Comparison of ENCODE assay signal across 8 cellular contexts in genomic region chr15:74614744-74615312, GRCh38. TPM values are rescaled to one million over a fixed set of nuclear protein-coding genes. Genes with fewer than 3 reads are reported as not detected.
DNase-seq lines count a peak whose midpoint lies in the region; ATAC-seq and TF ChIP-seq lines count a peak whose summit lies in the region.

No MANE protein-coding gene starts in this region.

- intact Hi-C loops in naive thymus-derived CD4-positive, alpha-beta T cell (cut with micrococcal nuclease) = loop anchor here (1.0 to 10.0 kb wide), 21 partner anchors 17 to 1030 kb away; partner anchors contain the start of genes ARID3B (in 2 of the 2), SCAMP2 (in 2 of the 2), SIN3A (in 2 of the 2) and STOML1 (in 2 of the 2)

- DNase-seq in AG04450 (ENCODE audit: low read depth, low spot score) = no peak
- DNase-seq in activated T-cell treated with anti-CD3 and anti-CD28 coated beads, Interleukin-2, amount 50 U/mL, for 1 hour = peak; percentile 96
- DNase-seq in naive thymus-derived CD4-positive, alpha-beta T cell = peak; percentile 88 to 95 (median 90)
- DNase-seq in stimulated activated naive B cell treated with anti-CD40 and anti-IgM and Interleukin-4, amounts not matched to agents 10 μg/mL and 1 μg/mL and 100 μg/mL, for 72 hours = peak; percentile 86

- H3K4me1 Mint-ChIP-seq in naive thymus-derived CD4-positive, alpha-beta T cell = peaks cover 27 to 36% (median 36%) of the 10 kb centered on the region in 7 donors
- H3K4me1 Mint-ChIP-seq in stimulated activated naive B cell treated with anti-CD40 and anti-IgM and Interleukin-4, amounts not matched to agents 10 μg/mL and 1 μg/mL and 100 μg/mL, for 72 hours = peaks cover 16 to 37% of the 10 kb centered on the region in 2 donors

- H3K9ac ChIP-seq in OCI-LY1 (ENCODE audit: low read length) = peak overlapping the region; percentile 97

- H3K27me3 Mint-ChIP-seq in naive thymus-derived CD4-positive, alpha-beta T cell = no peaks in the 10 kb centered on the region
- no peaks in the 10 kb centered on the region for H3K27me3 Mint-ChIP-seq in stimulated activated naive B cell treated with anti-CD40 and anti-IgM and Interleukin-4, amounts not matched to agents 10 μg/mL and 1 μg/mL and 100 μg/mL, for 72 hours

- peaks cover 6% of the 10 kb centered on the region; the same call in 1 of the 2 replicates for H3K36me3 ChIP-seq in OCI-LY1 (ENCODE audit: insufficient read depth, low read length)
- H3K36me3 ChIP-seq in naive thymus-derived CD4-positive, alpha-beta T cell (ENCODE audit: control insufficient read depth in 2 of 3, insufficient read depth in 3 of 3, low read length in 3 of 3) = peaks cover 0 to 22% (median 5%) of the 10 kb centered on the region in 3 experiments

- H3F3A ChIP-seq in OCI-LY1 (ENCODE audit: insufficient read depth, low read length) = no peaks in the 10 kb centered on the region

- peaks cover 27% of the 10 kb centered on the region for H3K4me1 ChIP-seq in OCI-LY1 (ENCODE audit: insufficient read depth, low read length, severe bottlenecking)
- peaks cover 21 to 25% of the 10 kb centered on the region in 2 donors for H3K4me1 ChIP-seq in naive thymus-derived CD4-positive, alpha-beta T cell (ENCODE audit: control insufficient read depth in 2 of 2, insufficient read depth in 2 of 2, low read length in 2 of 2)

- peaks cover 0 to 9% (median 0%) of the 10 kb centered on the region in 5 donors for H3K36me3 Mint-ChIP-seq in naive thymus-derived CD4-positive, alpha-beta T cell
- peaks cover 3 to 14% of the 10 kb centered on the region in 2 donors for H3K36me3 Mint-ChIP-seq in stimulated activated naive B cell treated with anti-CD40 and anti-IgM and Interleukin-4, amounts not matched to agents 10 μg/mL and 1 μg/mL and 100 μg/mL, for 72 hours

- POLR2A ChIA-PET in AG04450 (lab: Yijun Ruan, JAX) = interaction anchor here (1.0 to 2.2 kb wide), 4 partner anchors 11 to 74 kb away, joined by 3 to 9 read pairs (median 6); partner anchors contain the start of gene ARID3B
- POLR2A ChIA-PET in naive thymus-derived CD4-positive, alpha-beta T cell (lab: Charles Lee) = interaction anchor here (0.7 to 3.8 kb wide), 21 partner anchors 13 to 1011 kb away, joined by 3 to 41 read pairs (median 5); partner anchors contain the start of genes ARID3B, COX5A, CSK and MAN2C1

- no peak overlapping the region for H2AFZ ChIP-seq in OCI-LY1 (ENCODE audit: low read length)

- peak overlapping the region; percentile 88 to 96 (median 93) for H3K4me3 Mint-ChIP-seq in naive thymus-derived CD4-positive, alpha-beta T cell
- H3K4me3 Mint-ChIP-seq in stimulated activated naive B cell treated with anti-CD40 and anti-IgM and Interleukin-4, amounts not matched to agents 10 μg/mL and 1 μg/mL and 100 μg/mL, for 72 hours = peak overlapping the region; percentile 93 to 97

- peak overlapping the region; percentile 67 for H3K4me2 ChIP-seq in OCI-LY1 (ENCODE audit: low read length)

- TF ChIP-seq CTCF in AG04450 (IDR thresholded peaks at IDR 0.05; ENCODE audit: low read depth, low read length) = no peak
- no peak for TF ChIP-seq CTCF in OCI-LY1 (IDR thresholded peaks at IDR 0.05; ENCODE audit: low read length)

- peak overlapping the region; percentile 96 for H3K4me3 ChIP-seq in AG04450 (ENCODE audit: low read depth, low read length)
- peak overlapping the region; percentile 94 for H3K4me3 ChIP-seq in OCI-LY1 (ENCODE audit: low read depth, low read length, poor library complexity, severe bottlenecking)
- H3K4me3 ChIP-seq in naive thymus-derived CD4-positive, alpha-beta T cell (ENCODE audit: low read length) = peak overlapping the region; percentile 79

- H3K9me3 Mint-ChIP-seq in naive thymus-derived CD4-positive, alpha-beta T cell = no peaks in the 10 kb centered on the region
- H3K9me3 Mint-ChIP-seq in stimulated activated naive B cell treated with anti-CD40 and anti-IgM and Interleukin-4, amounts not matched to agents 10 μg/mL and 1 μg/mL and 100 μg/mL, for 72 hours = no peaks in the 10 kb centered on the region

- peaks cover 31% of the 10 kb centered on the region for H3K79me2 ChIP-seq in OCI-LY1 (ENCODE audit: insufficient read depth, low read length)

- H4K20me1 ChIP-seq in OCI-LY1 (ENCODE audit: insufficient read depth, low read length) = no peaks in the 10 kb centered on the region

- peak overlapping the region; percentile 88 to 98 (median 95) for H3K27ac Mint-ChIP-seq in naive thymus-derived CD4-positive, alpha-beta T cell
- H3K27ac Mint-ChIP-seq in stimulated activated naive B cell treated with anti-CD40 and anti-IgM and Interleukin-4, amounts not matched to agents 10 μg/mL and 1 μg/mL and 100 μg/mL, for 72 hours = peak overlapping the region; percentile 98

- H3K27me3 ChIP-seq in AG04450 (ENCODE audit: control insufficient read depth, insufficient read depth, low read length) (peaks cover 8% of the 10 kb centered on the region), OCI-LY1 (ENCODE audit: insufficient read depth, low read length) (no peaks in the 10 kb centered on the region)
- no peaks in the 10 kb centered on the region for H3K27me3 ChIP-seq in naive thymus-derived CD4-positive, alpha-beta T cell (ENCODE audit: control insufficient read depth in 2 of 2, insufficient read depth in 2 of 2, low read length in 2 of 2)

- H3K27ac ChIP-seq in AG04450 (ENCODE audit: low read depth, low read length) = peak overlapping the region; percentile 89
- H3K27ac ChIP-seq in OCI-LY1 (ENCODE audit: low read depth, low read length, poor library complexity, severe bottlenecking) = peak overlapping the region; percentile 88
- peak overlapping the region; percentile 100 for H3K27ac ChIP-seq in naive thymus-derived CD4-positive, alpha-beta T cell (ENCODE audit: low read depth, low read length)

- CTCF ChIA-PET in AG04450 (lab: Charles Lee) = interaction anchor here (0.7 to 1.9 kb wide), 4 partner anchors 16 to 242 kb away, joined by 3 to 7 read pairs (median 4); no protein-coding TSS in a partner anchor
- CTCF ChIA-PET in naive thymus-derived CD4-positive, alpha-beta T cell (lab: Charles Lee) = interaction anchor here (0.6 to 1.5 kb wide), 3 partner anchors 27 to 1037 kb away, joined by 3 to 4 read pairs (median 3); no protein-coding TSS in a partner anchor

- ATAC-seq in GM18873 (IDR thresholded peaks at IDR 0.05; ENCODE audit: low FRiP score, unreplicated experiment) (peak; percentile 40), HG03139 (IDR thresholded peaks at IDR 0.05; ENCODE audit: unreplicated experiment) (peak; percentile 36), esophagus mucosa (peak; percentile 58)
- peak; percentile 82 for ATAC-seq in naive thymus-derived CD4-positive, alpha-beta T cell
- ATAC-seq in stimulated activated naive B cell treated with anti-CD40 and anti-IgM and Interleukin-4, amounts not matched to agents 10 μg/mL and 1 μg/mL and 100 μg/mL, for 72 hours (replicated peaks) = peak; percentile 60 to 69

- H3K9me2 ChIP-seq in OCI-LY1 (ENCODE audit: low read depth, low read length) = no peaks in the 10 kb centered on the region

- H3K9me3 ChIP-seq in AG04450 (ENCODE audit: control insufficient read depth, insufficient read depth, low read length) = peaks cover 5% of the 10 kb centered on the region; the same call in 1 of the 2 replicates
- H3K9me3 ChIP-seq in OCI-LY1 (ENCODE audit: low read length) = no peaks in the 10 kb centered on the region
- no peaks in the 10 kb centered on the region for H3K9me3 ChIP-seq in naive thymus-derived CD4-positive, alpha-beta T cell (ENCODE audit: control insufficient read depth in 2 of 3, low read length in 3 of 3)

RNA-seq across cellular contexts. Expression of gene CLK3, which starts 0.8 kb away (rescaled TPM):
- 34.9 and 41.2 TPM in 2 replicates for polyA plus RNA-seq in AG04450 (2011; rRNA removed)
- polyA minus RNA-seq in AG04450 (2011; rRNA and poly(A)+ RNA removed) = 108 and 156 TPM in 2 replicates
- total RNA-seq in esophagus mucosa = 41.0 TPM
- total RNA-seq in naive thymus-derived CD4-positive, alpha-beta T cell = 100 to 1,000 TPM; 131 to 273 (median 177) TPM
- 100 to 1,000 TPM in 1 of 2 donors, 10 to 100 TPM in 1; 57.8 to 104 TPM for polyA plus RNA-seq in naive thymus-derived CD4-positive, alpha-beta T cell
